8 cellular contexts compared by ENCODE assay signal in the genomic region with DNA sequence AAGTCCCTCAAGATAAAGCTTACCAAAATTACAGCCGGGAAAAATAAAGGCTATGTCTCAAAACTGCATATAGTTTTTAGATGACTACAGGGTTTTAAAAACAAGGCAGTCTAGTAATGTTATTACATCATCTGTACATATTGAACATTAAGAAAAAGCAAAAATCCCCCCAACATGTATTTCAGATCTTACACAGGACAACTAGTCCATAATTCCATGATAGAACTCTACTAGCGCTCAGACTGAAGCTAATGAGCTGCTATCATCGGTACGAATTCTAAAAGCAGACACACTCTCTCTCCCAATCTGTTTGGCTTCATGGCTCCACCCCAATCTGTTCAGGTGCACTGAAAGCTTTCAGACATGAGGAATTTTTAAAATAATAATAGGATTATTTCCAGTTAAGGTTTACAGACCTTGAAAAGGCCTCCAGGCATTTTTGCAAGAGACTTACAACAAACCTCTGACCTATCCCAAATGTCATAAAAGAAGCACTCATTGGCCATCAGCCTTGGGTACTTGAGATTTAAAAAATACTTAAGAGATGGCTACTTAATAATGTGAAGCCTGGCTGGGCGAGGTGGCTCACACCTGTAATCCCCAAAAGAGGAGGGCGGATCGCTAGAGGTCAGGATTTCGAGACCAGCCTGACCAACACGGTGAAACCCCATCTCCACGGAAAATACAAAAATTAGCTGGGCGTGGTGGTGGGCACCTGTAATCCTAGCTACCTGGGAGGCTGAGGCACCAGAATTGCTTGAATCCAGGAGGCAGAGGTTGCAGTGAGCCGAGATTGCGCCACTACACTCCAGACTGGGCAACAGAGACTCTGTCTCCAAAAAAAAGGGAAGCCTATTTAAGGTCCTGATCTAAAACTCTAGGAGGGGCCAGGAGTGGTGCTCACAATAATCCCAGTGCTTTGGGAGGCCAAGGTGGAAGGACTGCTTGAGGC. TPM values are rescaled to one million over a fixed set of nuclear protein-coding genes. Genes with fewer than 3 reads are reported as not detected.
DNase-seq lines count a peak whose midpoint lies in the region; TF ChIP-seq lines count a peak whose summit lies in the region.

No MANE protein-coding gene starts in this region.

- H3K36me3 ChIP-seq in stomach, result no peaks in the 10 kb centered on the region

- intact Hi-C loops in activated CD4-positive, alpha-beta T cell treated with anti-CD3 and anti-CD28 coated beads, Interleukin-2, amount 10 ng/mL, durations not matched to agents 24 days and 14 days (cut with micrococcal nuclease), result loop anchor here (2.0 kb wide), 1 partner anchor 145 kb away; no protein-coding TSS in a partner anchor
- intact Hi-C loops in activated T-helper 1 cell treated with anti-CD3 and anti-CD28 coated beads, Interleukin-12 subunit alpha, Interleukin-12 subunit beta, Interleukin-2, Interleukin-4 antibody, amounts not matched to agents 30 ng/mL and 10 ng/mL and 1 ng/mL, durations not matched to agents 14 hours and 24 hours and 36 hours (cut with micrococcal nuclease), result loop anchor here (10.0 kb wide), 2 partner anchors 349 to 449 kb away; partner anchors contain the start of gene CABLES1
- intact Hi-C loops in stomach (cut with DNase I; ENCODE audit: low total_unique reads), result no loop called here

- no peaks in the 10 kb centered on the region for H3K9me3 Mint-ChIP-seq in activated CD4-positive, alpha-beta T cell treated with anti-CD3 and anti-CD28 coated beads, Interleukin-2, amount 10 ng/mL, durations not matched to agents 24 days and 14 days
- H3K9me3 Mint-ChIP-seq in activated T-helper 1 cell treated with anti-CD3 and anti-CD28 coated beads, Interleukin-12 subunit alpha, Interleukin-12 subunit beta, Interleukin-2, Interleukin-4 antibody, amounts not matched to agents 30 ng/mL and 10 ng/mL and 1 ng/mL, durations not matched to agents 14 hours and 24 hours and 36 hours, result no peaks in the 10 kb centered on the region
- peaks cover 7% of the 10 kb centered on the region for H3K9me3 Mint-ChIP-seq in glutamatergic neuron (ENCODE audit: unreplicated experiment)

- peak overlapping the region; percentile 21 for H3K4me3 Mint-ChIP-seq in activated CD4-positive, alpha-beta T cell treated with anti-CD3 and anti-CD28 coated beads, Interleukin-2, amount 10 ng/mL, durations not matched to agents 24 days and 14 days
- H3K4me3 Mint-ChIP-seq in activated T-helper 1 cell treated with anti-CD3 and anti-CD28 coated beads, Interleukin-12 subunit alpha, Interleukin-12 subunit beta, Interleukin-2, Interleukin-4 antibody, amounts not matched to agents 30 ng/mL and 10 ng/mL and 1 ng/mL, durations not matched to agents 14 hours and 24 hours and 36 hours, result peak overlapping the region; percentile 49
- H3K4me3 Mint-ChIP-seq in glutamatergic neuron (ENCODE audit: unreplicated experiment), result peak overlapping the region; percentile 63

- peak overlapping the region in 3 of 4 donors; percentile 74 to 94 (median 80) for H3K4me3 ChIP-seq in stomach

- 72 to 83% (median 79%) methylated on average over 13 of the region's 13 CpGs for WGBS in stomach, 5 donors

- no peak overlapping the region for H3K27ac Mint-ChIP-seq in activated CD4-positive, alpha-beta T cell treated with anti-CD3 and anti-CD28 coated beads, Interleukin-2, amount 10 ng/mL, durations not matched to agents 24 days and 14 days
- no peak overlapping the region for H3K27ac Mint-ChIP-seq in activated T-helper 1 cell treated with anti-CD3 and anti-CD28 coated beads, Interleukin-12 subunit alpha, Interleukin-12 subunit beta, Interleukin-2, Interleukin-4 antibody, amounts not matched to agents 30 ng/mL and 10 ng/mL and 1 ng/mL, durations not matched to agents 14 hours and 24 hours and 36 hours
- no peak overlapping the region for H3K27ac Mint-ChIP-seq in glutamatergic neuron (ENCODE audit: unreplicated experiment)

- TF ChIP-seq POLR2A in stomach (IDR thresholded peaks at IDR 0.05), result no peak

- DNase-seq in activated CD4-positive, alpha-beta T cell treated with anti-CD3 and anti-CD28 coated beads, Interleukin-2, amount 10 ng/mL, durations not matched to agents 24 days and 14 days, result no peak
- no peak for DNase-seq in activated CD4-positive, alpha-beta T cell treated with anti-CD3 and anti-CD28 coated beads for 1 hour
- DNase-seq in activated T-helper 1 cell treated with anti-CD3 and anti-CD28 coated beads, Interleukin-12 subunit alpha, Interleukin-12 subunit beta, Interleukin-2, Interleukin-4 antibody, amounts not matched to agents 30 ng/mL and 10 ng/mL and 1 ng/mL, durations not matched to agents 14 hours and 24 hours and 36 hours (ENCODE audit: low spot score), result no peak
- DNase-seq in glutamatergic neuron (no peak), stomach (no peak), NCI-H748 treated with DMSO at 0.1 percent for 48 hours (lab: John Stamatoyannopoulos, UW) (no peak), NCI-H1105 treated with DMSO at 0.1 percent for 48 hours (lab: John Stamatoyannopoulos, UW) (no peak), hippocampal formation (lab: John Stamatoyannopoulos, UW) (no peak)

- peaks cover 45 to 73% (median 61%) of the 10 kb centered on the region in 4 donors for H3K4me1 ChIP-seq in stomach

- peaks cover 48% of the 10 kb centered on the region for H3K4me1 Mint-ChIP-seq in activated CD4-positive, alpha-beta T cell treated with anti-CD3 and anti-CD28 coated beads, Interleukin-2, amount 10 ng/mL, durations not matched to agents 24 days and 14 days
- H3K4me1 Mint-ChIP-seq in activated T-helper 1 cell treated with anti-CD3 and anti-CD28 coated beads, Interleukin-12 subunit alpha, Interleukin-12 subunit beta, Interleukin-2, Interleukin-4 antibody, amounts not matched to agents 30 ng/mL and 10 ng/mL and 1 ng/mL, durations not matched to agents 14 hours and 24 hours and 36 hours (ENCODE audit: low read depth), result peaks cover 62% of the 10 kb centered on the region
- H3K4me1 Mint-ChIP-seq in glutamatergic neuron (ENCODE audit: low read depth, unreplicated experiment), result peaks cover 7% of the 10 kb centered on the region

- peaks cover 27% of the 10 kb centered on the region for H3K36me3 Mint-ChIP-seq in activated CD4-positive, alpha-beta T cell treated with anti-CD3 and anti-CD28 coated beads, Interleukin-2, amount 10 ng/mL, durations not matched to agents 24 days and 14 days (ENCODE audit: low read depth)
- peaks cover 24% of the 10 kb centered on the region for H3K36me3 Mint-ChIP-seq in activated T-helper 1 cell treated with anti-CD3 and anti-CD28 coated beads, Interleukin-12 subunit alpha, Interleukin-12 subunit beta, Interleukin-2, Interleukin-4 antibody, amounts not matched to agents 30 ng/mL and 10 ng/mL and 1 ng/mL, durations not matched to agents 14 hours and 24 hours and 36 hours (ENCODE audit: low read depth)
- H3K36me3 Mint-ChIP-seq in glutamatergic neuron (ENCODE audit: unreplicated experiment), result no peaks in the 10 kb centered on the region

- no peaks in the 10 kb centered on the region for H3K9me3 ChIP-seq in stomach

- H3K27me3 ChIP-seq in stomach, result no peaks in the 10 kb centered on the region

- TF ChIP-seq CTCF in glutamatergic neuron (IDR thresholded peaks at IDR 0.05; ENCODE audit: partially characterized antibody, unreplicated experiment) (no peak), stomach (IDR thresholded peaks at IDR 0.05) (no peak)

- H3K27ac ChIP-seq in stomach, result peak overlapping the region in 4 of 5 donors; percentile 99 to 100 (median 100)

- TF ChIP-seq EP300 in stomach (IDR thresholded peaks at IDR 0.05), result no peak

- H3K27me3 Mint-ChIP-seq in activated CD4-positive, alpha-beta T cell treated with anti-CD3 and anti-CD28 coated beads, Interleukin-2, amount 10 ng/mL, durations not matched to agents 24 days and 14 days, result peaks cover 3% of the 10 kb centered on the region
- H3K27me3 Mint-ChIP-seq in activated T-helper 1 cell treated with anti-CD3 and anti-CD28 coated beads, Interleukin-12 subunit alpha, Interleukin-12 subunit beta, Interleukin-2, Interleukin-4 antibody, amounts not matched to agents 30 ng/mL and 10 ng/mL and 1 ng/mL, durations not matched to agents 14 hours and 24 hours and 36 hours (ENCODE audit: insufficient read depth), result peaks cover 3% of the 10 kb centered on the region
- H3K27me3 Mint-ChIP-seq in glutamatergic neuron (ENCODE audit: unreplicated experiment), result peaks cover 4% of the 10 kb centered on the region

RNA-seq across cellular contexts. Expression of gene NPC1, which starts 2.0 kb away (rescaled TPM):
- total RNA-seq in activated CD4-positive, alpha-beta T cell treated with anti-CD3 and anti-CD28 coated beads, Interleukin-2, amount 10 ng/mL, durations not matched to agents 24 days and 14 days, result 26.3 and 29.9 TPM in 2 replicates
- total RNA-seq in activated T-helper 1 cell treated with anti-CD3 and anti-CD28 coated beads, Interleukin-12 subunit alpha, Interleukin-12 subunit beta, Interleukin-2, Interleukin-4 antibody, amounts not matched to agents 30 ng/mL and 10 ng/mL and 1 ng/mL, durations not matched to agents 14 hours and 24 hours and 36 hours, result 30.1 and 30.2 TPM in 2 replicates
- 44.8 TPM for total RNA-seq in glutamatergic neuron (ENCODE audit: unreplicated experiment)
- total RNA-seq in stomach, result 100 to 1,000 TPM in 1 of 5 donors, 10 to 100 TPM in 4; 58.0 to 219 (median 61.7) TPM
- 10 to 100 TPM in 2 of 3 donors, 1 to 10 TPM in 1; 7.6 to 20.0 (median 11.9) TPM for polyA plus RNA-seq in stomach
